Comparison of ENCODE assay signal across 13 cellular contexts in the genomic region with DNA sequence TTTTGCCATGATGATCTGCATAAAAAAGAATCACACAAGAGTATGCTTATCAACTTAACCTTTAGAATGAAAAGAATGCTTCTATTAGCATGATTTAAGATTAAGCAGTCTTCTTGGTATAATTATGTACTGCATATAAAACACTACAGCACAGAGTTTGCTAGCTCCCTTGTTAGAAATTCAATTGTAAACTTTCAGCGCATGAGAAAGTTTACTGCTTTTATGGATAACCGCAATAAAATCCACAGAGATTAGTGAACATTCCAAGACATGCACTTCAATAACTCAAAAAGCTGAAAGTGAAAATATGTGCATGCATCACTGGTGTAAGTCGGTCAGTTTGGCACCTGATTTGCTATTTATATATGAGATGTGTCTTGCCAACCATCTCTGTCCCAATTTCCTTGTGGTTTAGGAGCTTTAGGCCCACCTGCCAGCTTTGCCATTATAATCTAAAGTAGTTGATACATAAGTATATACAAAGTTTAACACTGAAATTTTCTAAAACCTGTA.
"Had no signal": no experiment of that assay in that cellular context is flagged by ENCODE, and none has a peak within 500 bp of the region (broad histone marks: within the 10 kb centered on the region; RNA-seq: fewer than 3 reads in every experiment).

No MANE protein-coding gene starts in this region.

- H3K9me3 ChIP-seq: ascending aorta, gastroesophageal sphincter, ovary, tibial artery had no signal

- H3K27ac Mint-ChIP-seq: activated T-helper 17 cell treated with anti-CD3 and anti-CD28 coated beads, Interleukin-2, amount 50 U/mL, for 72 hours; neural progenitor cell had no signal

- H2AFZ ChIP-seq: neural progenitor cell had no signal

- DNase-seq: mesendoderm; ovary; stimulated activated CD4-positive, alpha-beta T cell treated with anti-CD3 and anti-CD28 coated beads, Interleukin-15, amount 100 ng/mL, for 24 hours; stimulated activated CD4-positive, alpha-beta T cell treated with anti-CD3 and anti-CD28 coated beads, Interleukin-4, amount 100 ng/mL, for 24 hours; T-helper 2 cell; tibial artery had no signal

- ATAC-seq: activated CD4-positive, CD25-positive, alpha-beta regulatory T cell treated with anti-CD3 and anti-CD28 coated beads, Interleukin-2, amount 50 U/mL, for 24 hours; activated naive CD4-positive, alpha-beta T cell treated with anti-CD3 and anti-CD28 coated beads, Interleukin-2, amount 50 U/mL, for 72 hours; activated T-helper 17 cell treated with anti-CD3 and anti-CD28 coated beads, Interleukin-2, amount 50 U/mL, for 72 hours; gastroesophageal sphincter had no signal

- H3K27ac ChIP-seq: cardiac muscle cell, gastroesophageal sphincter, neural progenitor cell, ovary had no signal

- H3K4me2 ChIP-seq: neural progenitor cell had no signal

- H3K4me1 ChIP-seq: ascending aorta, neural progenitor cell had no signal

- H3K9me3 Mint-ChIP-seq: activated naive CD4-positive, alpha-beta T cell treated with anti-CD3 and anti-CD28 coated beads, Interleukin-2, amount 50 U/mL, for 72 hours; activated T-helper 17 cell treated with anti-CD3 and anti-CD28 coated beads, Interleukin-2, amount 50 U/mL, for 72 hours; neural progenitor cell had no signal

- H3K4me3 Mint-ChIP-seq: activated T-helper 17 cell treated with anti-CD3 and anti-CD28 coated beads, Interleukin-2, amount 50 U/mL, for 72 hours; neural progenitor cell had no signal

- H3K4me1 Mint-ChIP-seq: activated T-helper 17 cell treated with anti-CD3 and anti-CD28 coated beads, Interleukin-2, amount 50 U/mL, for 72 hours; neural progenitor cell had no signal

- H3K27me3 Mint-ChIP-seq: activated T-helper 17 cell treated with anti-CD3 and anti-CD28 coated beads, Interleukin-2, amount 50 U/mL, for 72 hours had no signal

- H3K36me3 ChIP-seq: ovary had no signal

- H3K27me3 ChIP-seq: ascending aorta, cardiac muscle cell, gastroesophageal sphincter, neural progenitor cell, ovary, tibial artery had no signal

- H3K4me3 ChIP-seq: ascending aorta, cardiac muscle cell, gastroesophageal sphincter, neural progenitor cell, ovary, tibial artery had no signal
